In genomic region chr13:71864981-71865857, GRCh38 we compare ENCODE assay signal across 8 cellular contexts. TPM values are rescaled to one million over a fixed set of nuclear protein-coding genes. Genes with fewer than 3 reads are reported as not detected.
A peak's percentile ranks its signal among the peaks of the same experiment; 100 is the strongest.
DNase-seq lines count a peak whose midpoint lies in the region; ATAC-seq and TF ChIP-seq lines count a peak whose summit lies in the region.

No MANE protein-coding gene starts in this region.

- H3K36me3 ChIP-seq in liver (ENCODE audit: control insufficient read depth in 4 of 4, insufficient read depth in 3 of 4, low read depth in 1 of 4, low read length in 3 of 4) (no peaks in the 10 kb centered on the region), thymus (ENCODE audit: control insufficient read depth, insufficient read depth) (no peaks in the 10 kb centered on the region)

- TF ChIP-seq CTCF in choroid plexus epithelial cell (conservative IDR thresholded peaks at IDR 0.05; ENCODE audit: low read depth, low read length), result no peak
- no peak for TF ChIP-seq CTCF in liver (IDR thresholded peaks at IDR 0.05; ENCODE audit: low read depth, low read length, missing input control)

- H3K27me3 ChIP-seq in liver (ENCODE audit: control insufficient read depth in 4 of 4, insufficient read depth in 4 of 4, low read length in 3 of 4) (peaks cover 0 to 16% (median 5%) of the 10 kb centered on the region in 4 donors), thymus (ENCODE audit: control insufficient read depth, insufficient read depth) (peaks cover 4% of the 10 kb centered on the region)

- peak; percentile 9 for ATAC-seq in GM18909 (IDR thresholded peaks at IDR 0.05; ENCODE audit: poor library complexity, unreplicated experiment)
- ATAC-seq in GM18511 (IDR thresholded peaks at IDR 0.05; ENCODE audit: unreplicated experiment), result no peak
- ATAC-seq in HG02798 (IDR thresholded peaks at IDR 0.05; ENCODE audit: poor library complexity, unreplicated experiment), result no peak
- no peak for ATAC-seq in HG03460 (IDR thresholded peaks at IDR 0.05; ENCODE audit: unreplicated experiment)

- H3K9ac ChIP-seq in liver (ENCODE audit: low read depth in 1 of 2, low read length in 2 of 2), result no peak overlapping the region

- peak; percentile 36 for DNase-seq in NCI-H526 treated with DMSO at 0.1 percent for 48 hours (lab: John Stamatoyannopoulos, UW)
- DNase-seq in choroid plexus epithelial cell (ENCODE audit: low read depth), result no peak

- WGBS in liver, result 2% methylated on average over 86 of the region's 86 CpGs
- WGBS in thymus, result under 1% methylated on average over 86 of the region's 86 CpGs

- H3K27ac ChIP-seq in liver (ENCODE audit: low read depth in 1 of 2, low read length in 2 of 2), result peak overlapping the region; percentile 21 to 46
- peak overlapping the region; percentile 31 for H3K27ac ChIP-seq in thymus (ENCODE audit: low read depth)

- H3K4me1 ChIP-seq in liver (ENCODE audit: control insufficient read depth in 4 of 4, insufficient read depth in 4 of 4, low read length in 3 of 4) (peaks cover 13 to 35% (median 27%) of the 10 kb centered on the region in 4 donors), thymus (ENCODE audit: control insufficient read depth, insufficient read depth, low read length) (peaks cover 5% of the 10 kb centered on the region)

- TF ChIP-seq RAD21 in liver (IDR thresholded peaks at IDR 0.05), result no peak

- H3K9me3 ChIP-seq in liver (ENCODE audit: control insufficient read depth in 4 of 4, low read length in 3 of 4), result no peaks in the 10 kb centered on the region
- no peaks in the 10 kb centered on the region for H3K9me3 ChIP-seq in thymus (ENCODE audit: control insufficient read depth)

- H3K4me3 ChIP-seq in choroid plexus epithelial cell (ENCODE audit: low read depth, low read length) (peak overlapping the region; percentile 58), liver (ENCODE audit: low read depth in 1 of 3, low read length in 3 of 3) (peak overlapping the region; percentile 38 to 67 (median 49)), thymus (ENCODE audit: low read length) (peak overlapping the region; percentile 73)

TF ChIP-seq in liver, 16 proteins besides CTCF, POLR2A, EP300 and RAD21:
- TF ChIP-seq FOXA1 (IDR thresholded peaks at IDR 0.05) (no peak), NR2F2 (IDR thresholded peaks at IDR 0.05) (no peak), REST (IDR thresholded peaks at IDR 0.05) (no peak), GABPA (IDR thresholded peaks at IDR 0.05 in 1 of 2, conservative IDR thresholded peaks at IDR 0.05 in 1 of 2) (no peak), RXRA (IDR thresholded peaks at IDR 0.05) (no peak), FOXA2 (IDR thresholded peaks at IDR 0.05) (no peak), HNF4A (conservative IDR thresholded peaks at IDR 0.05) (no peak), ZBTB33 (IDR thresholded peaks at IDR 0.05) (no peak), EGR1 (IDR thresholded peaks at IDR 0.05; ENCODE audit: low read depth in 2 of 2) (no peak)

RNA-seq across cellular contexts. Expression of gene DACH1, which starts 1.8 kb away (rescaled TPM):
- total RNA-seq in liver, result 1 to 10 TPM in 1 of 2 donors, under 1 TPM in 1; 0.84 to 1.9 TPM
- under 1 TPM; 0.28 to 0.71 TPM for polyA plus RNA-seq in liver
- polyA plus RNA-seq in thymus, result 2.7 TPM
